Comparison of ENCODE assay signal across 11 cellular contexts in the genomic region with DNA sequence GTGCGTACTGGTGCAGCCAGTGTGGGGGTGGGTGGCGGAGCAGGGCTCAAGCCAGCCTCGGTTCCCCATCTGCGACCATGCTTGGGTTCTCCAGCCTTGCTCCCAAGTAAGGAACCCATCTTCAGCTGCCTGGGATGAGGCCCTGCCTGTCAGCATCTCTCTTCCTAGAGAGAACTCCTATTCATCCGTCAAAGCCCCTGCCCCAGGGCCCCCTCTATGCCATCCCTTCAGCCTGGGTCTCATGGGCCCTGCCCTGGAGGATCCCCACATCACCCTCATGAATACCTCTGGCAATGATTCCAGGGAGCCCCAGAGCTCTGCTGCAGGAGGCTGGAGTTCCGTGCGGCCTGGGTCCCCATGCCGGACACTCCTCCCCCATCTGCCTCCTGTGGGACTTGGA. TPM values are rescaled to one million over a fixed set of nuclear protein-coding genes. Genes with fewer than 3 reads are reported as not detected.
DNase-seq lines count a peak whose midpoint lies in the region; ATAC-seq and TF ChIP-seq lines count a peak whose summit lies in the region.
"Had no signal": no experiment of that assay in that cellular context is flagged by ENCODE, and none has a peak within 500 bp of the region (broad histone marks: within the 10 kb centered on the region; RNA-seq: fewer than 3 reads in every experiment).

No MANE protein-coding gene starts in this region.

- no peak for ATAC-seq in stimulated activated naive B cell treated with anti-CD40 and anti-IgM and Interleukin-4, amounts not matched to agents 10 μg/mL and 1 μg/mL and 100 μg/mL, for 72 hours (replicated peaks)
- ATAC-seq in GM23338, result no peak

- peaks cover 23% of the 10 kb centered on the region for H3K79me2 ChIP-seq in smooth muscle cell (ENCODE audit: low read depth)
- H3K79me2 ChIP-seq in GM23338 (replicated peaks; ENCODE audit: insufficient read depth), result peaks cover 6% of the 10 kb centered on the region

- no peaks in the 10 kb centered on the region for H3K9me3 ChIP-seq in smooth muscle cell (replicated peaks; ENCODE audit: low read depth)
- H3K9me3 ChIP-seq: HAP-1 had no signal

- H3K4me3 ChIP-seq in smooth muscle cell (no peak overlapping the region), GM23338 (no peak overlapping the region)
- H3K4me3 ChIP-seq: GM23248, HAP-1 had no signal

- 93% methylated on average over 8 of the region's 8 CpGs for WGBS in smooth muscle cell (ENCODE audit: low lambda C conversion rate)

- H3K4me1 ChIP-seq in smooth muscle cell (ENCODE audit: low read depth), result peaks cover 19% of the 10 kb centered on the region
- 0 out of 2 replicates have a peak, but pooled peaks cover 3% of the 10 kb centered on the region for H3K4me1 ChIP-seq in GM23338 (ENCODE audit: insufficient read depth)

- POLR2A ChIA-PET in activated CD4-positive, alpha-beta memory T cell treated with anti-CD3 and anti-CD28 coated beads, Interleukin-2, amount 10 ng/mL, durations not matched to agents 7 days and 5 days (lab: Charles Lee), result interaction anchor here (0.8 to 4.0 kb wide), 5 partner anchors 10 to 103 kb away, joined by 3 to 22 read pairs (median 3); partner anchors contain the start of gene CIRBP
- POLR2A ChIA-PET in activated CD4-positive, alpha-beta memory T cell treated with anti-CD3 and anti-CD28 coated beads for 36 hours (lab: Charles Lee), result interaction anchor here (2.9 kb wide), 1 partner anchor 10 kb away, joined by 10 read pairs; the partner anchor contains the start of gene CIRBP

- peaks cover 21% of the 10 kb centered on the region for H3K4me1 Mint-ChIP-seq in activated CD4-positive, alpha-beta memory T cell treated with anti-CD3 and anti-CD28 coated beads, Interleukin-2, amount 10 ng/mL, durations not matched to agents 7 days and 5 days
- H3K4me1 Mint-ChIP-seq in activated CD4-positive, alpha-beta memory T cell treated with anti-CD3 and anti-CD28 coated beads for 36 hours (ENCODE audit: low read depth), result peaks cover 21% of the 10 kb centered on the region
- H3K4me1 Mint-ChIP-seq in IgD-negative memory B cell (peaks cover 10 to 11% (median 11%) of the 10 kb centered on the region in 3 donors), brain (peaks cover 25% of the 10 kb centered on the region), GM23338 (peaks cover 21% of the 10 kb centered on the region)
- peaks cover 29 to 43% of the 10 kb centered on the region in 2 donors for H3K4me1 Mint-ChIP-seq in stimulated activated naive B cell treated with anti-CD40 and anti-IgM and Interleukin-4, amounts not matched to agents 10 μg/mL and 1 μg/mL and 100 μg/mL, for 72 hours

- CTCF ChIA-PET in activated CD4-positive, alpha-beta memory T cell treated with anti-CD3 and anti-CD28 coated beads, Interleukin-2, amount 10 ng/mL, durations not matched to agents 7 days and 5 days (lab: Charles Lee), result interaction anchor here (0.6 to 1.9 kb wide), 7 partner anchors 10 to 202 kb away, joined by 3 to 13 read pairs (median 4); partner anchors contain the start of genes CIRBP and NDUFS7
- CTCF ChIA-PET in activated CD4-positive, alpha-beta memory T cell treated with anti-CD3 and anti-CD28 coated beads for 36 hours (lab: Charles Lee), result interaction anchor here (0.5 to 2.2 kb wide), 23 partner anchors 10 to 483 kb away, joined by 3 to 22 read pairs (median 3); partner anchors contain the start of genes ATP5F1D, CIRBP and PTBP1

- peaks cover 5% of the 10 kb centered on the region for H3K27me3 Mint-ChIP-seq in activated CD4-positive, alpha-beta memory T cell treated with anti-CD3 and anti-CD28 coated beads, Interleukin-2, amount 10 ng/mL, durations not matched to agents 7 days and 5 days
- H3K27me3 Mint-ChIP-seq in activated CD4-positive, alpha-beta memory T cell treated with anti-CD3 and anti-CD28 coated beads for 36 hours, result peaks cover 2% of the 10 kb centered on the region
- H3K27me3 Mint-ChIP-seq in IgD-negative memory B cell (peaks cover 12% of the 10 kb centered on the region), brain (peaks cover 3% of the 10 kb centered on the region), GM23338 (ENCODE audit: insufficient read depth, low read depth, poor library complexity) (peaks cover 22% of the 10 kb centered on the region)
- peaks cover 12 to 13% of the 10 kb centered on the region in 2 donors for H3K27me3 Mint-ChIP-seq in stimulated activated naive B cell treated with anti-CD40 and anti-IgM and Interleukin-4, amounts not matched to agents 10 μg/mL and 1 μg/mL and 100 μg/mL, for 72 hours

- TF ChIP-seq CTCF in brain (conservative IDR thresholded peaks at IDR 0.05) (no peak), smooth muscle cell (IDR thresholded peaks at IDR 0.05; ENCODE audit: borderline replicate concordance, insufficient read depth, poor library complexity, severe bottlenecking) (no peak), GM23338 (conservative IDR thresholded peaks at IDR 0.05; ENCODE audit: low read depth in 2 of 2) (no peak)

- DNase-seq in activated CD4-positive, alpha-beta memory T cell treated with anti-CD3 and anti-CD28 coated beads, Interleukin-2, amount 10 ng/mL, durations not matched to agents 7 days and 5 days, result no peak
- no peak for DNase-seq in activated CD4-positive, alpha-beta memory T cell treated with anti-CD3 and anti-CD28 coated beads for 36 hours
- DNase-seq in stimulated activated naive B cell treated with anti-CD40 and anti-IgM and Interleukin-4, amounts not matched to agents 10 μg/mL and 1 μg/mL and 100 μg/mL, for 72 hours, result no peak
- DNase-seq in smooth muscle cell (lab: John Stamatoyannopoulos, UW; ENCODE audit: unreplicated experiment) (no peak), GM23338 (ENCODE audit: low spot score) (no peak), NCI-H2081 treated with DMSO at 0.1 percent for 48 hours (lab: John Stamatoyannopoulos, UW) (no peak)

- H3K36me3 Mint-ChIP-seq in activated CD4-positive, alpha-beta memory T cell treated with anti-CD3 and anti-CD28 coated beads, Interleukin-2, amount 10 ng/mL, durations not matched to agents 7 days and 5 days (ENCODE audit: low read depth), result peaks cover 22% of the 10 kb centered on the region
- peaks cover 20% of the 10 kb centered on the region for H3K36me3 Mint-ChIP-seq in activated CD4-positive, alpha-beta memory T cell treated with anti-CD3 and anti-CD28 coated beads for 36 hours
- H3K36me3 Mint-ChIP-seq in IgD-negative memory B cell (peaks cover 6% of the 10 kb centered on the region), brain (peaks cover 6% of the 10 kb centered on the region), GM23338 (ENCODE audit: low read depth) (peaks cover 17% of the 10 kb centered on the region)
- H3K36me3 Mint-ChIP-seq in stimulated activated naive B cell treated with anti-CD40 and anti-IgM and Interleukin-4, amounts not matched to agents 10 μg/mL and 1 μg/mL and 100 μg/mL, for 72 hours, result peaks cover 36 to 44% of the 10 kb centered on the region in 2 donors

- no peaks in the 10 kb centered on the region for H3K9me3 Mint-ChIP-seq in activated CD4-positive, alpha-beta memory T cell treated with anti-CD3 and anti-CD28 coated beads, Interleukin-2, amount 10 ng/mL, durations not matched to agents 7 days and 5 days
- H3K9me3 Mint-ChIP-seq in activated CD4-positive, alpha-beta memory T cell treated with anti-CD3 and anti-CD28 coated beads for 36 hours, result no peaks in the 10 kb centered on the region
- H3K9me3 Mint-ChIP-seq in IgD-negative memory B cell (peaks cover 0 to 2% (median 0%) of the 10 kb centered on the region in 3 donors), brain (no peaks in the 10 kb centered on the region), GM23338 (no peaks in the 10 kb centered on the region; the same call in 2 of the 3 replicates)
- H3K9me3 Mint-ChIP-seq in stimulated activated naive B cell treated with anti-CD40 and anti-IgM and Interleukin-4, amounts not matched to agents 10 μg/mL and 1 μg/mL and 100 μg/mL, for 72 hours, result no peaks in the 10 kb centered on the region

- no peak overlapping the region for H3K9ac ChIP-seq in smooth muscle cell (ENCODE audit: low read depth)
- H3K9ac ChIP-seq: GM23248 had no signal

- H3K36me3 ChIP-seq in smooth muscle cell (ENCODE audit: low read depth), result no peaks in the 10 kb centered on the region
- no peaks in the 10 kb centered on the region for H3K36me3 ChIP-seq in GM23338 (ENCODE audit: insufficient read depth)

- H4K20me1 ChIP-seq in smooth muscle cell (ENCODE audit: low read depth) (peaks cover 9% of the 10 kb centered on the region), GM23338 (replicated peaks; ENCODE audit: insufficient read depth) (no peaks in the 10 kb centered on the region)

- H3F3A ChIP-seq in smooth muscle cell (ENCODE audit: low read depth) (peaks cover 9% of the 10 kb centered on the region), GM23338 (replicated peaks; ENCODE audit: low read depth) (peaks cover 28% of the 10 kb centered on the region)

- H3K27ac Mint-ChIP-seq in activated CD4-positive, alpha-beta memory T cell treated with anti-CD3 and anti-CD28 coated beads, Interleukin-2, amount 10 ng/mL, durations not matched to agents 7 days and 5 days, result no peak overlapping the region
- no peak overlapping the region for H3K27ac Mint-ChIP-seq in activated CD4-positive, alpha-beta memory T cell treated with anti-CD3 and anti-CD28 coated beads for 36 hours
- H3K27ac Mint-ChIP-seq in IgD-negative memory B cell (peak overlapping the region in 2 of 3 donors; percentile 5 to 90), brain (peak overlapping the region in 4 of 5 experiments; percentile 21 to 94 (median 90)), GM23338 (no peak overlapping the region)
- peak overlapping the region; percentile 88 for H3K27ac Mint-ChIP-seq in stimulated activated naive B cell treated with anti-CD40 and anti-IgM and Interleukin-4, amounts not matched to agents 10 μg/mL and 1 μg/mL and 100 μg/mL, for 72 hours

- no peak overlapping the region for H3K27ac ChIP-seq in smooth muscle cell (ENCODE audit: low read depth)
- no peak overlapping the region for H3K27ac ChIP-seq in GM23338 (ENCODE audit: low read depth)
- H3K27ac ChIP-seq: GM23248 had no signal

- no peak overlapping the region for H3K4me2 ChIP-seq in smooth muscle cell
- no peak overlapping the region for H3K4me2 ChIP-seq in GM23338

- H3K9me2 ChIP-seq in GM23338 (ENCODE audit: insufficient read depth), result no peaks in the 10 kb centered on the region

- H3K4me3 Mint-ChIP-seq in activated CD4-positive, alpha-beta memory T cell treated with anti-CD3 and anti-CD28 coated beads, Interleukin-2, amount 10 ng/mL, durations not matched to agents 7 days and 5 days, result peak overlapping the region; percentile 32
- H3K4me3 Mint-ChIP-seq in activated CD4-positive, alpha-beta memory T cell treated with anti-CD3 and anti-CD28 coated beads for 36 hours, result no peak overlapping the region
- H3K4me3 Mint-ChIP-seq in IgD-negative memory B cell (peak overlapping the region in 1 of 4 donors; percentile 84), brain (no peak overlapping the region), GM23338 (no peak overlapping the region)
- H3K4me3 Mint-ChIP-seq in stimulated activated naive B cell treated with anti-CD40 and anti-IgM and Interleukin-4, amounts not matched to agents 10 μg/mL and 1 μg/mL and 100 μg/mL, for 72 hours, result no peak overlapping the region

- H2AFZ ChIP-seq in smooth muscle cell (ENCODE audit: low read depth) (no peak overlapping the region), GM23338 (no peak overlapping the region)
- H2AFZ ChIP-seq: GM23248 had no signal

- H3K27me3 ChIP-seq in smooth muscle cell (ENCODE audit: low read depth) (no peaks in the 10 kb centered on the region), GM23338 (ENCODE audit: insufficient read depth) (peaks cover 5% of the 10 kb centered on the region)

- intact Hi-C loops in activated CD4-positive, alpha-beta memory T cell treated with anti-CD3 and anti-CD28 coated beads for 36 hours (cut with micrococcal nuclease), result loop anchor here (5.0 kb wide), 2 partner anchors 103 to 233 kb away; partner anchors contain the start of genes ADAMTSL5 and NDUFS7

RNA-seq across cellular contexts. Expression of gene FAM174C, which starts 3.9 kb away (rescaled TPM):
- total RNA-seq in activated CD4-positive, alpha-beta memory T cell treated with anti-CD3 and anti-CD28 coated beads, Interleukin-2, amount 10 ng/mL, durations not matched to agents 7 days and 5 days, result 10 to 100 TPM; 45.9 to 50.1 TPM
- total RNA-seq in activated CD4-positive, alpha-beta memory T cell treated with anti-CD3 and anti-CD28 coated beads for 36 hours, result 10 to 100 TPM; 74.8 to 76.1 TPM
- polyA plus RNA-seq in IgD-negative memory B cell, result 115 TPM
- 60.8 TPM for polyA plus RNA-seq in brain (ENCODE audit: insufficient read depth, low read depth, low replicate concordance)
- 33.4 and 41.5 TPM in 2 replicates for total RNA-seq in smooth muscle cell
- 75.6 and 78.1 TPM in 2 replicates for polyA plus RNA-seq in smooth muscle cell
- total RNA-seq in GM23338 (2014; rRNA removed; shearing (Covaris generic)), result 39.2 and 60.4 TPM in 2 replicates
- polyA plus RNA-seq in GM23338 (2016; fragmentation: Nextera tagmentation; extraction: Ambion mirVana), result 62.3 and 68.0 TPM in 2 replicates

RNA-seq across cellular contexts. Expression of gene EFNA2, which starts 6.4 kb away (rescaled TPM):
- total RNA-seq in activated CD4-positive, alpha-beta memory T cell treated with anti-CD3 and anti-CD28 coated beads, Interleukin-2, amount 10 ng/mL, durations not matched to agents 7 days and 5 days, result not detected
- not detected for total RNA-seq in activated CD4-positive, alpha-beta memory T cell treated with anti-CD3 and anti-CD28 coated beads for 36 hours
- polyA plus RNA-seq in IgD-negative memory B cell (not detected), brain (ENCODE audit: insufficient read depth, low read depth, low replicate concordance) (14.9 TPM), smooth muscle cell (0.89 and 1.2 TPM in 2 replicates), GM23338 (2016; fragmentation: Nextera tagmentation; extraction: Ambion mirVana) (2.7 and 4.8 TPM in 2 replicates)
- 6.2 and 7.4 TPM in 2 replicates for total RNA-seq in smooth muscle cell
- 8.2 and 10.3 TPM in 2 replicates for total RNA-seq in GM23338 (2014; rRNA removed; shearing (Covaris generic))
- total RNA-seq: GM23248 had no signal
- polyA plus RNA-seq: AG04450, GM23248 had no signal

RNA-seq across cellular contexts. Expression of gene CIRBP, which starts 10.1 kb away (rescaled TPM):
- total RNA-seq in activated CD4-positive, alpha-beta memory T cell treated with anti-CD3 and anti-CD28 coated beads, Interleukin-2, amount 10 ng/mL, durations not matched to agents 7 days and 5 days, result 100 to 1,000 TPM; 203 to 204 TPM
- 100 to 1,000 TPM; 171 to 173 TPM for total RNA-seq in activated CD4-positive, alpha-beta memory T cell treated with anti-CD3 and anti-CD28 coated beads for 36 hours
- polyA plus RNA-seq in IgD-negative memory B cell, result 377 TPM
- polyA plus RNA-seq in brain (ENCODE audit: insufficient read depth, low read depth, low replicate concordance), result 617 TPM
- 119 and 122 TPM in 2 replicates for total RNA-seq in smooth muscle cell
- polyA plus RNA-seq in smooth muscle cell, result 215 and 235 TPM in 2 replicates
- total RNA-seq in GM23338 (2014; rRNA removed; shearing (Covaris generic)), result 152 and 202 TPM in 2 replicates
- 153 and 160 TPM in 2 replicates for polyA plus RNA-seq in GM23338 (2016; fragmentation: Nextera tagmentation; extraction: Ambion mirVana)

RNA-seq across cellular contexts. Expression of gene MIDN, which starts 30.9 kb away (rescaled TPM):
- total RNA-seq in activated CD4-positive, alpha-beta memory T cell treated with anti-CD3 and anti-CD28 coated beads, Interleukin-2, amount 10 ng/mL, durations not matched to agents 7 days and 5 days, result 10 to 100 TPM; 86.2 to 88.6 TPM
- total RNA-seq in activated CD4-positive, alpha-beta memory T cell treated with anti-CD3 and anti-CD28 coated beads for 36 hours, result 10 to 100 TPM; 54.1 to 54.6 TPM
- 4.8 TPM for polyA plus RNA-seq in IgD-negative memory B cell
- 79.7 TPM for polyA plus RNA-seq in brain (ENCODE audit: insufficient read depth, low read depth, low replicate concordance)
- total RNA-seq in smooth muscle cell, result 25.0 and 58.5 TPM in 2 replicates
- polyA plus RNA-seq in smooth muscle cell, result 65.3 and 70.6 TPM in 2 replicates
- total RNA-seq in GM23338 (2014; rRNA removed; shearing (Covaris generic)), result 84.5 and 113 TPM in 2 replicates
- polyA plus RNA-seq in GM23338 (2016; fragmentation: Nextera tagmentation; extraction: Ambion mirVana), result 28.6 and 33.3 TPM in 2 replicates

RNA-seq across cellular contexts. Expression of gene ATP5F1D, which starts 37.7 kb away (rescaled TPM):
- total RNA-seq in activated CD4-positive, alpha-beta memory T cell treated with anti-CD3 and anti-CD28 coated beads, Interleukin-2, amount 10 ng/mL, durations not matched to agents 7 days and 5 days, result 100 to 1,000 TPM; 171 to 173 TPM
- 100 to 1,000 TPM; 178 to 192 TPM for total RNA-seq in activated CD4-positive, alpha-beta memory T cell treated with anti-CD3 and anti-CD28 coated beads for 36 hours
- polyA plus RNA-seq in IgD-negative memory B cell, result 339 TPM
- 365 TPM for polyA plus RNA-seq in brain (ENCODE audit: insufficient read depth, low read depth, low replicate concordance)
- 29.1 and 68.8 TPM in 2 replicates for total RNA-seq in smooth muscle cell
- 265 and 272 TPM in 2 replicates for polyA plus RNA-seq in smooth muscle cell
- 78.7 and 139 TPM in 2 replicates for total RNA-seq in GM23338 (2014; rRNA removed; shearing (Covaris generic))
- 396 and 420 TPM in 2 replicates for polyA plus RNA-seq in GM23338 (2016; fragmentation: Nextera tagmentation; extraction: Ambion mirVana)

Comparison
In these comparisons a context has a peak if more than half of its experiments do, and no peak if none do; other contexts are left out.
1. H3K27ac Mint-ChIP-seq: peak in IgD-negative memory B cell (2 of 3), brain (4 of 5) and stimulated activated naive B cell treated with anti-CD40 and anti-IgM and Interleukin-4, amounts not matched to agents 10 μg/mL and 1 μg/mL and 100 μg/mL, for 72 hours (single experiment); none in activated CD4-positive, alpha-beta memory T cell treated with anti-CD3 and anti-CD28 coated beads, Interleukin-2, amount 10 ng/mL, durations not matched to agents 7 days and 5 days (single experiment), activated CD4-positive, alpha-beta memory T cell treated with anti-CD3 and anti-CD28 coated beads for 36 hours (single experiment) and GM23338 (single experiment).